29 cellular contexts compared by ENCODE assay signal in the genomic region with DNA sequence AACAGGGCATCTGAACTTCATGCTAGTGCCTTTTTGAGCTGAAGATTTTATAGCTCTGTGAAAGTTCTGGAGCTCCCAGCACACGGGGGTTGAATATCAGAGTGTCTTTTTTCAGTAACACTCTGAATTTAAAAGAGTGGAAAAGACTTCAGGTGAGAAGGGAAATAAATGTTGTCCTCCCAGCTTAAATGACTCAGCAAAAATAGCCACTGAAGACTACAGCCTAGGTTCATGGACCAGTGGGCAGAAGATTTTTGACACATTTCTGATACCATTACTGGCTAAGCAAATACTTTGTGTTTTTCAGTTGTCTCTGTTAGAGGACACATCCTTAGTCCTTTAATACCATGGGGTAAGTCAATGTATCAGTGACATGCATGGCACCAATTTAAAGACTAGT.
"Had no signal": no experiment of that assay in that cellular context is flagged by ENCODE, and none has a peak within 500 bp of the region (broad histone marks: within the 10 kb centered on the region; RNA-seq: fewer than 3 reads in every experiment).

No MANE protein-coding gene starts in this region.

- H3K4me1 Mint-ChIP-seq: activated CD4-positive, alpha-beta T cell treated with anti-CD3 and anti-CD28 coated beads for 36 hours; activated CD4-positive, alpha-beta T cell treated with anti-CD3 and anti-CD28 coated beads, Interleukin-2, amount 10 ng/mL, durations not matched to agents 24 days and 14 days; activated CD8-positive, alpha-beta memory T cell treated with anti-CD3 and anti-CD28 coated beads, Interleukin-2, amount 10 ng/mL, durations not matched to agents 7 days and 5 days; activated naive CD4-positive, alpha-beta T cell treated with anti-CD3 and anti-CD28 coated beads, Interleukin-2, amount 10 ng/mL, durations not matched to agents 7 days and 5 days; activated naive CD8-positive, alpha-beta T cell treated with anti-CD3 and anti-CD28 coated beads, Interleukin-2, amount 10 ng/mL, durations not matched to agents 7 days and 5 days; central memory CD8-positive, alpha-beta T cell had no signal

- DNase-seq: activated CD4-positive, alpha-beta memory T cell treated with anti-CD3 and anti-CD28 coated beads for 36 hours; activated CD4-positive, alpha-beta T cell treated with anti-CD3 and anti-CD28 coated beads for 36 hours; activated CD4-positive, alpha-beta T cell treated with anti-CD3 and anti-CD28 coated beads, Interleukin-2, amount 10 ng/mL, durations not matched to agents 24 days and 14 days; activated CD4-positive, CD25-positive, alpha-beta regulatory T cell; activated CD4-positive, CD25-positive, alpha-beta regulatory T cell treated with anti-CD3 and anti-CD28 coated beads, Interleukin-2, amount 50 U/mL, for 72 hours; activated CD8-positive, alpha-beta memory T cell treated with anti-CD3 and anti-CD28 coated beads, Interleukin-2, amount 10 ng/mL, durations not matched to agents 7 days and 5 days; activated CD8-positive, alpha-beta memory T cell treated with anti-CD3 and anti-CD28 coated beads, Interleukin-2, amount 50 U/mL, for 4 hours; activated CD8-positive, alpha-beta T cell treated with anti-CD3 and anti-CD28 coated beads, Interleukin-2, amount 10 ng/mL, durations not matched to agents 7 days and 5 days; activated gamma-delta T cell; activated naive CD4-positive, alpha-beta T cell; activated naive CD4-positive, alpha-beta T cell treated with anti-CD3 and anti-CD28 coated beads, Interleukin-2, amount 10 ng/mL, durations not matched to agents 7 days and 5 days; activated naive CD8-positive, alpha-beta T cell treated with anti-CD3 and anti-CD28 coated beads, Interleukin-2, amount 10 ng/mL, durations not matched to agents 7 days and 5 days; activated T-cell treated with anti-CD3 and anti-CD28 coated beads, Interleukin-2, amount 50 U/mL, for 24 hours; activated T-cell treated with anti-CD3 and anti-CD28 coated beads, Interleukin-2, amount 50 U/mL, for 72 hours; brain microvascular endothelial cell; dorsolateral prefrontal cortex; effector memory CD4-positive, alpha-beta T cell; endodermal cell; foreskin fibroblast; head of caudate nucleus; T-helper 2 cell had no signal

- H3K27me3 ChIP-seq: ascending aorta, brain microvascular endothelial cell, dorsolateral prefrontal cortex had no signal

- H3K27ac Mint-ChIP-seq: activated CD4-positive, alpha-beta memory T cell treated with anti-CD3 and anti-CD28 coated beads for 36 hours; activated CD4-positive, alpha-beta T cell treated with anti-CD3 and anti-CD28 coated beads for 36 hours; activated CD4-positive, alpha-beta T cell treated with anti-CD3 and anti-CD28 coated beads, Interleukin-2, amount 10 ng/mL, durations not matched to agents 24 days and 14 days; activated CD8-positive, alpha-beta memory T cell treated with anti-CD3 and anti-CD28 coated beads, Interleukin-2, amount 10 ng/mL, durations not matched to agents 7 days and 5 days; activated CD8-positive, alpha-beta T cell treated with anti-CD3 and anti-CD28 coated beads, Interleukin-2, amount 10 ng/mL, durations not matched to agents 7 days and 5 days; activated naive CD4-positive, alpha-beta T cell treated with anti-CD3 and anti-CD28 coated beads, Interleukin-2, amount 10 ng/mL, durations not matched to agents 7 days and 5 days; activated naive CD4-positive, alpha-beta T cell treated with anti-CD3 and anti-CD28 coated beads, Interleukin-2, amount 50 U/mL, for 72 hours; activated naive CD8-positive, alpha-beta T cell treated with anti-CD3 and anti-CD28 coated beads, Interleukin-2, amount 10 ng/mL, durations not matched to agents 7 days and 5 days; activated T-cell treated with anti-CD3 and anti-CD28 coated beads, Interleukin-2, amount 50 U/mL, for 24 hours; activated T-cell treated with anti-CD3 and anti-CD28 coated beads, Interleukin-2, amount 50 U/mL, for 72 hours; dendritic cell treated with granulocyte-macrophage colony-stimulating factor and Interleukin-4, amounts not matched to agents 40 ng/mL and 50 ng/mL, for 4 days; endodermal cell had no signal

- H3K4me3 Mint-ChIP-seq: activated CD4-positive, alpha-beta memory T cell treated with anti-CD3 and anti-CD28 coated beads for 36 hours; activated CD4-positive, alpha-beta T cell treated with anti-CD3 and anti-CD28 coated beads for 36 hours; activated CD4-positive, alpha-beta T cell treated with anti-CD3 and anti-CD28 coated beads, Interleukin-2, amount 10 ng/mL, durations not matched to agents 24 days and 14 days; activated CD8-positive, alpha-beta memory T cell treated with anti-CD3 and anti-CD28 coated beads, Interleukin-2, amount 10 ng/mL, durations not matched to agents 7 days and 5 days; activated CD8-positive, alpha-beta T cell treated with anti-CD3 and anti-CD28 coated beads, Interleukin-2, amount 10 ng/mL, durations not matched to agents 7 days and 5 days; activated naive CD4-positive, alpha-beta T cell treated with anti-CD3 and anti-CD28 coated beads, Interleukin-2, amount 10 ng/mL, durations not matched to agents 7 days and 5 days; activated naive CD8-positive, alpha-beta T cell treated with anti-CD3 and anti-CD28 coated beads, Interleukin-2, amount 10 ng/mL, durations not matched to agents 7 days and 5 days; activated T-cell treated with anti-CD3 and anti-CD28 coated beads, Interleukin-2, amount 50 U/mL, for 24 hours; activated T-cell treated with anti-CD3 and anti-CD28 coated beads, Interleukin-2, amount 50 U/mL, for 72 hours; central memory CD8-positive, alpha-beta T cell; dendritic cell treated with granulocyte-macrophage colony-stimulating factor and Interleukin-4, amounts not matched to agents 40 ng/mL and 50 ng/mL, for 4 days; endodermal cell had no signal

- H3K36me3 Mint-ChIP-seq: activated CD4-positive, alpha-beta memory T cell treated with anti-CD3 and anti-CD28 coated beads for 36 hours; activated CD8-positive, alpha-beta memory T cell treated with anti-CD3 and anti-CD28 coated beads, Interleukin-2, amount 10 ng/mL, durations not matched to agents 7 days and 5 days; activated naive CD4-positive, alpha-beta T cell treated with anti-CD3 and anti-CD28 coated beads, Interleukin-2, amount 10 ng/mL, durations not matched to agents 7 days and 5 days; activated naive CD4-positive, alpha-beta T cell treated with anti-CD3 and anti-CD28 coated beads, Interleukin-2, amount 50 U/mL, for 72 hours; activated naive CD8-positive, alpha-beta T cell treated with anti-CD3 and anti-CD28 coated beads, Interleukin-2, amount 10 ng/mL, durations not matched to agents 7 days and 5 days had no signal

- H3K9me3 ChIP-seq: ascending aorta had no signal

- H3K4me3 ChIP-seq: ascending aorta, coronary artery, dorsolateral prefrontal cortex had no signal

- FAIRE-seq: bronchial epithelial cell, frontal cortex had no signal

- ATAC-seq: activated CD4-positive, alpha-beta T cell treated with anti-CD3 and anti-CD28 coated beads for 36 hours; activated CD8-positive, alpha-beta memory T cell treated with anti-CD3 and anti-CD28 coated beads, Interleukin-2, amount 10 ng/mL, durations not matched to agents 7 days and 5 days; activated CD8-positive, alpha-beta T cell treated with anti-CD3 and anti-CD28 coated beads, Interleukin-2, amount 10 ng/mL, durations not matched to agents 7 days and 5 days; activated naive CD4-positive, alpha-beta T cell treated with anti-CD3 and anti-CD28 coated beads, Interleukin-2, amount 50 U/mL, for 72 hours; activated T-cell treated with anti-CD3 and anti-CD28 coated beads, Interleukin-2, amount 50 U/mL, for 72 hours; esophagus mucosa had no signal

- H3K27ac ChIP-seq: ascending aorta, brain microvascular endothelial cell, coronary artery, dorsolateral prefrontal cortex had no signal

- H3K4me1 ChIP-seq: ascending aorta had no signal

- H3K27me3 Mint-ChIP-seq: activated CD4-positive, alpha-beta memory T cell treated with anti-CD3 and anti-CD28 coated beads for 36 hours; activated CD4-positive, alpha-beta T cell treated with anti-CD3 and anti-CD28 coated beads for 36 hours; activated CD4-positive, alpha-beta T cell treated with anti-CD3 and anti-CD28 coated beads, Interleukin-2, amount 10 ng/mL, durations not matched to agents 24 days and 14 days; activated CD8-positive, alpha-beta memory T cell treated with anti-CD3 and anti-CD28 coated beads, Interleukin-2, amount 10 ng/mL, durations not matched to agents 7 days and 5 days; activated naive CD4-positive, alpha-beta T cell treated with anti-CD3 and anti-CD28 coated beads, Interleukin-2, amount 10 ng/mL, durations not matched to agents 7 days and 5 days; activated naive CD8-positive, alpha-beta T cell treated with anti-CD3 and anti-CD28 coated beads, Interleukin-2, amount 10 ng/mL, durations not matched to agents 7 days and 5 days; activated T-cell treated with anti-CD3 and anti-CD28 coated beads, Interleukin-2, amount 50 U/mL, for 24 hours; central memory CD8-positive, alpha-beta T cell; dendritic cell treated with granulocyte-macrophage colony-stimulating factor and Interleukin-4, amounts not matched to agents 40 ng/mL and 50 ng/mL, for 4 days had no signal

- H3K9me3 Mint-ChIP-seq: endodermal cell had no signal

- H3K36me3 ChIP-seq: ascending aorta, brain microvascular endothelial cell had no signal
